8 cellular contexts compared by ENCODE assay signal in genomic region chr13:43786472-43786765, GRCh38. TPM values are rescaled to one million over a fixed set of nuclear protein-coding genes. Genes with fewer than 3 reads are reported as not detected.
DNase-seq lines count a peak whose midpoint lies in the region; ATAC-seq and TF ChIP-seq lines count a peak whose summit lies in the region.
"Had no signal": no experiment of that assay in that cellular context is flagged by ENCODE, and none has a peak within 500 bp of the region (broad histone marks: within the 10 kb centered on the region; RNA-seq: fewer than 3 reads in every experiment).

No MANE protein-coding gene starts in this region.

- no peaks in the 10 kb centered on the region for H3K9me3 Mint-ChIP-seq in HFFc6
- H3K9me3 Mint-ChIP-seq in activated naive CD8-positive, alpha-beta T cell treated with anti-CD3 and anti-CD28 coated beads, Interleukin-2, amount 50 U/mL, for 24 hours, result no peaks in the 10 kb centered on the region

- ATAC-seq in activated naive CD8-positive, alpha-beta T cell treated with anti-CD3 and anti-CD28 coated beads, Interleukin-2, amount 50 U/mL, for 24 hours, result peak; percentile 35

- no peaks in the 10 kb centered on the region for H3K36me3 Mint-ChIP-seq in HFFc6 (ENCODE audit: low read depth)
- no peaks in the 10 kb centered on the region for H3K36me3 Mint-ChIP-seq in activated naive CD8-positive, alpha-beta T cell treated with anti-CD3 and anti-CD28 coated beads, Interleukin-2, amount 50 U/mL, for 24 hours (ENCODE audit: low read depth)

- H3K36me3 ChIP-seq in kidney epithelial cell (ENCODE audit: control insufficient read depth, insufficient read depth, low read length), result no peaks in the 10 kb centered on the region
- H3K36me3 ChIP-seq: neutrophil had no signal

- peak overlapping the region; percentile 89 for H3K4me3 Mint-ChIP-seq in HFFc6
- peak overlapping the region; percentile 67 for H3K4me3 Mint-ChIP-seq in activated naive CD8-positive, alpha-beta T cell treated with anti-CD3 and anti-CD28 coated beads, Interleukin-2, amount 50 U/mL, for 24 hours

- TF ChIP-seq CTCF in HFFc6 (IDR thresholded peaks at IDR 0.05) (no peak), kidney epithelial cell (IDR thresholded peaks at IDR 0.05; ENCODE audit: insufficient read depth, low read length, poor library complexity, severe bottlenecking) (no peak), GM10248 (IDR thresholded peaks at IDR 0.05; ENCODE audit: control extremely low read depth, extremely low read depth, low read depth, missing control alignments) (no peak)

- CTCF ChIA-PET in GM10248 (lab: Yijun Ruan, JAX), result interaction anchor here (0.8 to 1.0 kb wide), 2 partner anchors 12 to 17 kb away, joined by 3 to 4 read pairs; no protein-coding TSS in a partner anchor

- H3K27me3 Mint-ChIP-seq in HFFc6 (ENCODE audit: insufficient read depth), result no peaks in the 10 kb centered on the region; the same call in 1 of the 2 replicates
- peaks cover 57% of the 10 kb centered on the region for H3K27me3 Mint-ChIP-seq in activated naive CD8-positive, alpha-beta T cell treated with anti-CD3 and anti-CD28 coated beads, Interleukin-2, amount 50 U/mL, for 24 hours

- H3K27ac ChIP-seq in substantia nigra (ENCODE audit: low read depth, low read length, poor library complexity, severe bottlenecking), result peak overlapping the region; percentile 86
- H3K27ac ChIP-seq: neutrophil had no signal

- POLR2A ChIA-PET in GM10248 (lab: Yijun Ruan, JAX), result no interaction called here

- no peaks in the 10 kb centered on the region for H3K27me3 ChIP-seq in kidney epithelial cell (ENCODE audit: control insufficient read depth, insufficient read depth, low read length)

- H3K4me3 ChIP-seq in kidney epithelial cell (ENCODE audit: low read depth, low read length), result peak overlapping the region; percentile 60

- H3K4me1 Mint-ChIP-seq in HFFc6 (ENCODE audit: low read depth), result peaks cover 19% of the 10 kb centered on the region
- H3K4me1 Mint-ChIP-seq in activated naive CD8-positive, alpha-beta T cell treated with anti-CD3 and anti-CD28 coated beads, Interleukin-2, amount 50 U/mL, for 24 hours, result peaks cover 14% of the 10 kb centered on the region

- DNase-seq in HFFc6 (no peak), kidney epithelial cell (ENCODE audit: low read depth) (no peak), substantia nigra (lab: John Stamatoyannopoulos, UW) (peak in 2 of 49 donors; percentile 44 to 55), 8988T (no peak), SHP77 (lab: John Stamatoyannopoulos, UW) (no peak), GM10248 (ENCODE audit: extremely low spot score) (no peak)
- no peak for DNase-seq in activated naive CD8-positive, alpha-beta T cell treated with anti-CD3 and anti-CD28 coated beads, Interleukin-2, amount 50 U/mL, for 24 hours

- no peak overlapping the region for H3K27ac Mint-ChIP-seq in HFFc6
- H3K27ac Mint-ChIP-seq in activated naive CD8-positive, alpha-beta T cell treated with anti-CD3 and anti-CD28 coated beads, Interleukin-2, amount 50 U/mL, for 24 hours, result no peak overlapping the region

RNA-seq across cellular contexts. Expression of gene ENOX1, which starts 0.4 kb away (rescaled TPM):
- 1 to 10 TPM in 2 of 6 experiments, under 1 TPM in 4; 0.50 to 3.2 (median 0.64) TPM for total RNA-seq in HFFc6 (2021; fragmentation: NEBNext Ultra II Directional; extraction: Animal tissue kit (Norgen Biotek cat#: 25700))
- total RNA-seq in kidney epithelial cell, result 0.71 and 1.5 TPM in 2 replicates
